Comparison of ENCODE assay signal across 11 cellular contexts in the genomic region with DNA sequence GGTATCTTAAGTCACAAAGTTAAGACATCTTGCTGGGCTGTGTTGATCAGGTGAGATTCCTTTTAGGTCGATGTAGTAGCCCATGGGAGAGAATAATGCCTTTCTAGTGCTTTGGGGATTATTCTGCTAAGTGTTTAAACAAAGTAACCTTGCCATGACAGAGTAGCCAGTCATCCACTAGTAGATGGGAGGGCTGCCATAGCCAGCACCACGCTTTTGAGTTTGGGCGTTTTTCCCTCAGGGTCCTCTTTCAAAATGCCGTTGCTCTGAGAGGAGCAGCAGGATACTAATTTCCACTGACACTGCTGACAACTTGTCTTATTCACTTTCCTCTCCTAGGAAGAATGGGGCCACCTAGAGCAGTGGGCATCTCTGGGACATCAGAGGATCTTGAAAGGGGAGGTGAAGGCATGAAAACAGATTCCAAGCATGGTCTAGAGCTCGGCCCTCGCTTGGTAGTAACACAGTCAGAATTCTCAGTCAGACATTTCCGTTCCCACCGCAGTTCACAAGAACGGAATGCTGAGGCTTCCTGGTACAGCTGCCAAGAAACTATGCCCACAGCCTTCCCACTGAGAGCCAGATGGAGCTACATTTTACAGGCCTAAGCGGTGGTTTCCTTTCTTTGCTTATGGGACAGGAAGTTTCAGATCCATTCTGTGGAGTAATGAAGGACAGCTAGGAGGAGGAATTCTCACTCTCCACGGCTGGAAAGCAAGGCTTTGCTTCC. TPM values are rescaled to one million over a fixed set of nuclear protein-coding genes. Genes with fewer than 3 reads are reported as not detected.
DNase-seq lines count a peak whose midpoint lies in the region; ATAC-seq, FAIRE-seq and TF ChIP-seq lines count a peak whose summit lies in the region.
"Had no signal": no experiment of that assay in that cellular context is flagged by ENCODE, and none has a peak within 500 bp of the region (broad histone marks: within the 10 kb centered on the region; RNA-seq: fewer than 3 reads in every experiment).

No MANE protein-coding gene starts in this region.

- POLR2A ChIA-PET in PC-9 (lab: Charles Lee; ENCODE audit: unreplicated experiment): interaction anchor here (0.6 kb wide), 1 partner anchor 1345 kb away, joined by 8 read pairs; no protein-coding TSS in a partner anchor
- POLR2A ChIA-PET in activated CD8-positive, alpha-beta T cell treated with anti-CD3 and anti-CD28 coated beads for 36 hours (lab: Charles Lee): no interaction called here

- no peak for TF ChIP-seq EP300 in esophagus muscularis mucosa (IDR thresholded peaks at IDR 0.05)

- ATAC-seq in pancreas: peak; percentile 44 to 75 (median 68)
- ATAC-seq in activated CD8-positive, alpha-beta T cell treated with anti-CD3 and anti-CD28 coated beads for 36 hours: no peak
- no peak for ATAC-seq in stimulated activated memory B cell treated with anti-CD40 and anti-IgM and Interleukin-4, amounts not matched to agents 10 μg/mL and 1 μg/mL and 100 μg/mL, for 72 hours

- H3F3A ChIP-seq in PC-9 (ENCODE audit: insufficient read depth, low read depth): no peaks in the 10 kb centered on the region

- H3K9me3 ChIP-seq in PC-9 (ENCODE audit: insufficient read depth, low read depth) (no peaks in the 10 kb centered on the region), esophagus muscularis mucosa (no peaks in the 10 kb centered on the region), pancreas (no peaks in the 10 kb centered on the region)

- no peaks in the 10 kb centered on the region for H4K20me1 ChIP-seq in PC-9 (ENCODE audit: insufficient read depth)

- peak; percentile 80 for DNase-seq in AG09319 (ENCODE audit: extremely low read depth, low read depth)
- DNase-seq in PC-9: peak; percentile 59 to 64
- DNase-seq in esophagus muscularis mucosa (ENCODE audit: extremely low spot score): no peak
- DNase-seq in pancreas: peak in 4 of 6 donors; percentile 43 to 61 (median 60)
- no peak for DNase-seq in activated CD8-positive, alpha-beta T cell treated with anti-CD3 and anti-CD28 coated beads for 36 hours
- no peak for DNase-seq in GM19239 (ENCODE audit: insufficient read length, low spot score)
- no peak for DNase-seq in mesenteric fat pad (ENCODE audit: low spot score)
- DNase-seq: activated naive CD4-positive, alpha-beta T cell treated with anti-CD3 and anti-CD28 coated beads, Interleukin-2, amount 50 U/mL, for 16 hours; T-helper 1 cell had no signal

- no peak overlapping the region for H3K27ac Mint-ChIP-seq in activated CD8-positive, alpha-beta T cell treated with anti-CD3 and anti-CD28 coated beads for 36 hours
- H3K27ac Mint-ChIP-seq in stimulated activated memory B cell treated with anti-CD40 and anti-IgM and Interleukin-4, amounts not matched to agents 10 μg/mL and 1 μg/mL and 100 μg/mL, for 72 hours: no peak overlapping the region

- H3K27ac ChIP-seq in PC-9: no peak overlapping the region
- H3K27ac ChIP-seq in esophagus muscularis mucosa (replicated peaks in 1 of 4): peak overlapping the region; percentile 43 to 67 (median 62)
- H3K27ac ChIP-seq in pancreas: peak overlapping the region; percentile 5 to 92 (median 76)

- CTCF ChIA-PET in PC-9 (lab: Charles Lee): no interaction called here
- CTCF ChIA-PET in activated CD8-positive, alpha-beta T cell treated with anti-CD3 and anti-CD28 coated beads for 36 hours (lab: Charles Lee): interaction anchor here (0.9 to 1.3 kb wide), 2 partner anchors 59 to 424 kb away, joined by 3 to 4 read pairs; no protein-coding TSS in a partner anchor

- no peak overlapping the region for H2AFZ ChIP-seq in PC-9

- H3K4me1 Mint-ChIP-seq in activated CD8-positive, alpha-beta T cell treated with anti-CD3 and anti-CD28 coated beads for 36 hours (ENCODE audit: low read depth): peaks cover 6% of the 10 kb centered on the region
- H3K4me1 Mint-ChIP-seq in stimulated activated memory B cell treated with anti-CD40 and anti-IgM and Interleukin-4, amounts not matched to agents 10 μg/mL and 1 μg/mL and 100 μg/mL, for 72 hours: peaks cover 6% of the 10 kb centered on the region

- TF ChIP-seq CTCF in AG09319 (IDR thresholded peaks at IDR 0.05; ENCODE audit: low read depth, low read length): no peak
- no peak for TF ChIP-seq CTCF in PC-9 (conservative IDR thresholded peaks at IDR 0.05)
- no peak for TF ChIP-seq CTCF in esophagus muscularis mucosa (IDR thresholded peaks at IDR 0.05)
- no peak for TF ChIP-seq CTCF in pancreas (IDR thresholded peaks at IDR 0.05)
- TF ChIP-seq CTCF in activated CD8-positive, alpha-beta T cell treated with anti-CD3 and anti-CD28 coated beads for 36 hours (IDR thresholded peaks at IDR 0.05): no peak

- 0 out of 2 replicates have a peak overlapping the region, but pooled peaks have one; percentile 13 for H3K4me2 ChIP-seq in PC-9

- H3K27me3 Mint-ChIP-seq in activated CD8-positive, alpha-beta T cell treated with anti-CD3 and anti-CD28 coated beads for 36 hours: no peaks in the 10 kb centered on the region
- H3K27me3 Mint-ChIP-seq in stimulated activated memory B cell treated with anti-CD40 and anti-IgM and Interleukin-4, amounts not matched to agents 10 μg/mL and 1 μg/mL and 100 μg/mL, for 72 hours: no peaks in the 10 kb centered on the region

- H3K36me3 ChIP-seq in PC-9 (ENCODE audit: low read depth) (no peaks in the 10 kb centered on the region), esophagus muscularis mucosa (no peaks in the 10 kb centered on the region), pancreas (no peaks in the 10 kb centered on the region)

- TF ChIP-seq POLR2A in esophagus muscularis mucosa (IDR thresholded peaks at IDR 0.05; ENCODE audit: low read depth): no peak

- H3K36me3 Mint-ChIP-seq in activated CD8-positive, alpha-beta T cell treated with anti-CD3 and anti-CD28 coated beads for 36 hours (ENCODE audit: low read depth): no peaks in the 10 kb centered on the region
- H3K36me3 Mint-ChIP-seq in stimulated activated memory B cell treated with anti-CD40 and anti-IgM and Interleukin-4, amounts not matched to agents 10 μg/mL and 1 μg/mL and 100 μg/mL, for 72 hours: no peaks in the 10 kb centered on the region

- H3K4me1 ChIP-seq in PC-9 (replicated peaks; ENCODE audit: insufficient read depth): no peaks in the 10 kb centered on the region
- peaks cover 9 to 28% (median 23%) of the 10 kb centered on the region in 4 donors for H3K4me1 ChIP-seq in esophagus muscularis mucosa
- H3K4me1 ChIP-seq in pancreas: peaks cover 4 to 26% (median 12%) of the 10 kb centered on the region in 3 donors

- no TSS peak for BruUV-seq in PC-9 (replicated peaks; lab: Mats Ljungman, UMichigan)

- H3K9me3 Mint-ChIP-seq in activated CD8-positive, alpha-beta T cell treated with anti-CD3 and anti-CD28 coated beads for 36 hours: no peaks in the 10 kb centered on the region
- no peaks in the 10 kb centered on the region for H3K9me3 Mint-ChIP-seq in stimulated activated memory B cell treated with anti-CD40 and anti-IgM and Interleukin-4, amounts not matched to agents 10 μg/mL and 1 μg/mL and 100 μg/mL, for 72 hours

- H3K4me3 ChIP-seq in PC-9 (no peak overlapping the region), esophagus muscularis mucosa (no peak overlapping the region), pancreas (no peak overlapping the region)

- intact Hi-C loops in PC-9 (cut with micrococcal nuclease; ENCODE audit: unreplicated experiment): no loop called here
- intact Hi-C loops in esophagus muscularis mucosa (cut with DNase I): no loop called here
- intact Hi-C loops in pancreas (cut with DNase I): loop anchor here in 1 of 3 donors (5.0 kb wide), 1 partner anchor 425 kb away; no protein-coding TSS in a partner anchor
- intact Hi-C loops in activated CD8-positive, alpha-beta T cell treated with anti-CD3 and anti-CD28 coated beads for 36 hours (cut with micrococcal nuclease): loop anchor here (10.0 kb wide), 1 partner anchor 592 kb away; no protein-coding TSS in a partner anchor

- 55% methylated on average over 10 of the region's 11 CpGs for WGBS in esophagus muscularis mucosa
- WGBS in pancreas, 2 donors: 26 to 28% methylated on average over 11 of the region's 11 CpGs

- no peaks in the 10 kb centered on the region for H3K79me2 ChIP-seq in PC-9 (ENCODE audit: low read depth)

- H3K27me3 ChIP-seq in PC-9 (ENCODE audit: insufficient read depth, low read depth): no peaks in the 10 kb centered on the region
- H3K27me3 ChIP-seq in esophagus muscularis mucosa: no peaks in the 10 kb centered on the region
- H3K27me3 ChIP-seq in pancreas: no peaks in the 10 kb centered on the region

- FAIRE-seq in pancreas (lab: Jason Lieb, UNC) (no peak), GM19239 (lab: Jason Lieb, UNC) (no peak)
- FAIRE-seq: islet of Langerhans had no signal

- no peaks in the 10 kb centered on the region for H3K9me2 ChIP-seq in PC-9 (ENCODE audit: insufficient read depth)

- no peak overlapping the region for H3K4me3 Mint-ChIP-seq in activated CD8-positive, alpha-beta T cell treated with anti-CD3 and anti-CD28 coated beads for 36 hours
- H3K4me3 Mint-ChIP-seq in stimulated activated memory B cell treated with anti-CD40 and anti-IgM and Interleukin-4, amounts not matched to agents 10 μg/mL and 1 μg/mL and 100 μg/mL, for 72 hours: no peak overlapping the region

RNA-seq across cellular contexts. Expression of a gene that starts 15.3 kb away (rescaled TPM):
- 40.6 and 44.5 TPM in 2 replicates for total RNA-seq in PC-9 (2021)
- total RNA-seq in esophagus muscularis mucosa: 100 to 1,000 TPM in 2 of 4 donors, 10 to 100 TPM in 2; 56.9 to 146 (median 90.7) TPM
- total RNA-seq in pancreas: 10 to 100 TPM; 22.8 to 42.3 (median 36.8) TPM
- 10 to 100 TPM; 14.7 to 18.8 TPM for polyA plus RNA-seq in pancreas
- total RNA-seq in activated CD8-positive, alpha-beta T cell treated with anti-CD3 and anti-CD28 coated beads for 36 hours: 10 to 100 TPM; 42.4 to 47.5 TPM
- total RNA-seq in mesenteric fat pad: 125 TPM

Comparison
In these comparisons a context has a peak if more than half of its experiments do, and no peak if none do; other contexts are left out.
1. DNase-seq: peak in AG09319 (single experiment), PC-9 (2 of 2) and pancreas (4 of 6); none in esophagus muscularis mucosa (single experiment), activated CD8-positive, alpha-beta T cell treated with anti-CD3 and anti-CD28 coated beads for 36 hours (single experiment), GM19239 (single experiment) and mesenteric fat pad (single experiment).
2. ATAC-seq: peak in pancreas (4 of 4); none in activated CD8-positive, alpha-beta T cell treated with anti-CD3 and anti-CD28 coated beads for 36 hours (single experiment) and stimulated activated memory B cell treated with anti-CD40 and anti-IgM and Interleukin-4, amounts not matched to agents 10 μg/mL and 1 μg/mL and 100 μg/mL, for 72 hours (single experiment).